ENCODE assay signal across 22 cellular contexts in genomic region chr2:138974651-138975050, GRCh38.
DNase-seq lines count a peak whose midpoint lies in the region; TF ChIP-seq lines count a peak whose summit lies in the region.
"Had no signal": no experiment of that assay in that cellular context is flagged by ENCODE, and none has a peak within 500 bp of the region (broad histone marks: within the 10 kb centered on the region; RNA-seq: fewer than 3 reads in every experiment).

No MANE protein-coding gene starts in this region.

- in situ Hi-C loops in astrocyte of the cerebellum (cut with HindIII; ENCODE audit: low sequenced_read_pairs) = no loop called here

- H3K4me1 Mint-ChIP-seq in H9 = no peaks in the 10 kb centered on the region
- H3K4me1 Mint-ChIP-seq: activated CD4-positive, alpha-beta T cell treated with anti-CD3 and anti-CD28 coated beads, Interleukin-2, amount 10 ng/mL, durations not matched to agents 7 days and 5 days; activated naive CD4-positive, alpha-beta T cell treated with anti-CD3 and anti-CD28 coated beads, Interleukin-2, amount 50 U/mL, for 24 hours had no signal

- no peaks in the 10 kb centered on the region for H3K79me1 ChIP-seq in H9 (ENCODE audit: insufficient read depth, low read depth, low read length, poor library complexity, severe bottlenecking)

- no peak overlapping the region for H3T11ph ChIP-seq in H9 (ENCODE audit: low read length)

- no peaks in the 10 kb centered on the region; the same call in 1 of the 2 replicates for H3K27me3 ChIP-seq in H9 (ENCODE audit: insufficient read depth, low read length)
- H3K27me3 ChIP-seq: ascending aorta, BLaER1, suprapubic skin had no signal

- H2BK20ac ChIP-seq in H9 (ENCODE audit: low read depth, low read length, poor library complexity, severe bottlenecking) = no peak overlapping the region

- H2BK120ac ChIP-seq in H9 (ENCODE audit: low read depth, low read length, poor library complexity, severe bottlenecking) = no peak overlapping the region

- H4K91ac ChIP-seq in H9 (ENCODE audit: insufficient read length, low read depth, low read length) = no peak overlapping the region

- H3K56ac ChIP-seq in H9 (ENCODE audit: insufficient read length, low read depth, low read length) = no peak overlapping the region

- no peak overlapping the region for H2AFZ ChIP-seq in H9 (ENCODE audit: low read length)

- no peak overlapping the region for H2BK12ac ChIP-seq in H9 (ENCODE audit: insufficient read length, low read depth, low read length)

- H3K18ac ChIP-seq in H9 (ENCODE audit: insufficient read length, low read depth, low read length) = no peak overlapping the region

- H4K20me1 ChIP-seq in H9 (ENCODE audit: control insufficient read depth, insufficient read depth, insufficient read length) = no peaks in the 10 kb centered on the region
- H4K20me1 ChIP-seq: BLaER1 had no signal

- H3K27ac Mint-ChIP-seq in H9 = no peak overlapping the region
- H3K27ac Mint-ChIP-seq: activated CD4-positive, alpha-beta T cell treated with anti-CD3 and anti-CD28 coated beads, Interleukin-2, amount 10 ng/mL, durations not matched to agents 7 days and 5 days; activated naive CD4-positive, alpha-beta T cell treated with anti-CD3 and anti-CD28 coated beads, Interleukin-2, amount 50 U/mL, for 24 hours had no signal

- H3K14ac ChIP-seq in H9 (ENCODE audit: insufficient read depth, low read length) = no peak overlapping the region

- H3K79me2 ChIP-seq in H9 (ENCODE audit: insufficient read depth, low read length) = no peaks in the 10 kb centered on the region

- H3K4me3 Mint-ChIP-seq in H9 = no peak overlapping the region
- H3K4me3 Mint-ChIP-seq: activated CD4-positive, alpha-beta T cell treated with anti-CD3 and anti-CD28 coated beads, Interleukin-2, amount 10 ng/mL, durations not matched to agents 7 days and 5 days; activated naive CD4-positive, alpha-beta T cell treated with anti-CD3 and anti-CD28 coated beads, Interleukin-2, amount 50 U/mL, for 24 hours had no signal

- peaks cover 7% of the 10 kb centered on the region in 2 experiments; a peak in 3 of 5 replicates for H3K9me3 Mint-ChIP-seq in H9
- H3K9me3 Mint-ChIP-seq: activated naive CD4-positive, alpha-beta T cell treated with anti-CD3 and anti-CD28 coated beads, Interleukin-2, amount 50 U/mL, for 24 hours had no signal

- no peaks in the 10 kb centered on the region for H3K4me1 ChIP-seq in H9 (ENCODE audit: insufficient read depth, low read length)
- H3K4me1 ChIP-seq: ascending aorta, BLaER1, prostate gland, suprapubic skin had no signal

- H3K9me3 ChIP-seq in H9 (ENCODE audit: control insufficient read depth, low read depth, low read length) = no peaks in the 10 kb centered on the region
- H3K9me3 ChIP-seq: BLaER1, prostate gland, suprapubic skin had no signal

- H2AK5ac ChIP-seq in H9 (ENCODE audit: insufficient read length, low read length) = no peak overlapping the region

- H3K23me2 ChIP-seq in H9 (ENCODE audit: insufficient read length, low read depth, low read length, poor library complexity, severe bottlenecking) = no peaks in the 10 kb centered on the region

- H4K8ac ChIP-seq in H9 (replicated peaks; ENCODE audit: insufficient read length, low read depth, low read length) = no peak overlapping the region

- no peak overlapping the region for H3K4ac ChIP-seq in H9 (ENCODE audit: low read depth, low read length)

- H3K23ac ChIP-seq in H9 (ENCODE audit: insufficient read length, low read depth, low read length) = no peak overlapping the region

- H2BK5ac ChIP-seq in H9 (ENCODE audit: insufficient read length, low read length) = no peak overlapping the region

- WGBS in H9 (ENCODE audit: extremely low coverage, insufficient read length, low lambda C conversion rate) = no CpG with 5 or more reads among the region's 1 CpG

- no peak overlapping the region for H3K4me2 ChIP-seq in H9 (ENCODE audit: insufficient read depth, insufficient read length, low read length)
- H3K4me2 ChIP-seq: BLaER1 had no signal

- DNase-seq in HT1080 (ENCODE audit: low read depth) (peak; percentile 72), astrocyte of the cerebellum (ENCODE audit: low read depth) (peak; percentile 93), fibroblast of villous mesenchyme (ENCODE audit: low read depth) (peak; percentile 3), skeletal muscle cell (ENCODE audit: low read depth) (peak; percentile 57), H9 (no peak), OCI-M1 (lab: John Stamatoyannopoulos, UW) (no peak), GF-D8 (lab: John Stamatoyannopoulos, UW) (no peak)
- DNase-seq in stimulated activated CD4-positive, alpha-beta T cell treated with anti-CD3 and anti-CD28 coated beads, Interleukin-15, amount 100 ng/mL, for 24 hours = no peak
- DNase-seq: ACHN; activated CD4-positive, alpha-beta T cell treated with anti-CD3 and anti-CD28 coated beads, Interleukin-2, amount 10 ng/mL, durations not matched to agents 7 days and 5 days; effector memory CD4-positive, alpha-beta T cell; GDM1; GOT3; NCI-H1092; NCI-H1930; NCI-H748 treated with DMSO at 0.1 percent for 48 hours; WERI-Rb-1 had no signal

- no peak overlapping the region for H3K4me3 ChIP-seq in astrocyte of the cerebellum (ENCODE audit: low read depth, low read length)
- no peak overlapping the region for H3K4me3 ChIP-seq in fibroblast of villous mesenchyme (ENCODE audit: low read depth, low read length)
- H3K4me3 ChIP-seq in skeletal muscle cell (ENCODE audit: low read depth, low read length) = no peak overlapping the region
- H3K4me3 ChIP-seq: ascending aorta, BLaER1, prostate gland, suprapubic skin had no signal

- H3K36me3 Mint-ChIP-seq in H9 (ENCODE audit: insufficient read depth in 1 of 3, low read depth in 3 of 3) = peaks cover 0 to 10% (median 0%) of the 10 kb centered on the region in 3 experiments; a peak in 1 of 7 replicates
- H3K36me3 Mint-ChIP-seq: activated naive CD4-positive, alpha-beta T cell treated with anti-CD3 and anti-CD28 coated beads, Interleukin-2, amount 50 U/mL, for 24 hours had no signal

- H4K5ac ChIP-seq in H9 (ENCODE audit: insufficient read length, low read depth, low read length) = no peak overlapping the region

- no peak overlapping the region for H3K9ac ChIP-seq in H9 (ENCODE audit: extremely low read depth, insufficient read length, low read length)
- H3K9ac ChIP-seq: BLaER1 had no signal

- H3K27ac ChIP-seq in H9 (ENCODE audit: insufficient read length, low read depth, low read length) = no peak overlapping the region
- H3K27ac ChIP-seq: ascending aorta, BLaER1, prostate gland, suprapubic skin, WERI-Rb-1 had no signal

- no peak overlapping the region for H2BK15ac ChIP-seq in H9 (ENCODE audit: low read depth, low read length)

- no peaks in the 10 kb centered on the region for H3K27me3 Mint-ChIP-seq in H9 (ENCODE audit: low read depth)
- H3K27me3 Mint-ChIP-seq: activated CD4-positive, alpha-beta T cell treated with anti-CD3 and anti-CD28 coated beads, Interleukin-2, amount 10 ng/mL, durations not matched to agents 7 days and 5 days; activated naive CD4-positive, alpha-beta T cell treated with anti-CD3 and anti-CD28 coated beads, Interleukin-2, amount 50 U/mL, for 24 hours had no signal

- TF ChIP-seq CTCF in astrocyte of the cerebellum (IDR thresholded peaks at IDR 0.05; ENCODE audit: low read depth, low read length, missing control alignments) = no peak
- no peak for TF ChIP-seq CTCF in fibroblast of villous mesenchyme (IDR thresholded peaks at IDR 0.05; ENCODE audit: insufficient read depth, low read depth, low read length)
- no peak for TF ChIP-seq CTCF in H9 (conservative IDR thresholded peaks at IDR 0.05)

Comparison
In these comparisons a context has a peak if more than half of its experiments do, and no peak if none do; other contexts are left out.
1. DNase-seq: peak in HT1080 (single experiment), astrocyte of the cerebellum (single experiment), fibroblast of villous mesenchyme (single experiment) and skeletal muscle cell (single experiment); none in H9 (single experiment), OCI-M1 (single experiment), stimulated activated CD4-positive, alpha-beta T cell treated with anti-CD3 and anti-CD28 coated beads, Interleukin-15, amount 100 ng/mL, for 24 hours (single experiment) and GF-D8 (single experiment).